ENCODE assay signal across 1 cellular context in the genomic region with DNA sequence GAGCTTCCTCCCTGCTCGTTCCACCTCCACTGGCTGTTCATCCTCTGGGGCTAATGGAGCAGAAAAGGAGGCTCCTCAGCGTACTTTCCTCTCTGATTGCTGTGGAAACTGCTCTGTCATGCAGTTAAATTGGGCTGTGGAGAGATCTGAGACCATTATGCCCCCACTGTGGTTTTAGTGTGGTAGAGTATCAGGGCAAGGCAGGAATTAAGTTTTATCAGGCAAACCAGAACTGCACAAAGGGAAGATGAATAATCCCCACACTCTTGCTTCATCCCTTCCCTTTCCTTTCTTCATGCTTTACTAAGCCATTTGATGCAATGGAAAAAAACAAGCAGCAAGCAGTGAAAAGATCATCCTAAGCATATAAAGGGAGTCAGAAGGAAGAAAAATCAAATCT.
TF ChIP-seq lines count a peak whose summit lies in the region.

No MANE protein-coding gene starts in this region.

TF ChIP-seq in WTC11, 78 proteins besides CTCF, POLR2A, EP300 and RAD21 (continued from another document):
- TF ChIP-seq, protein P1, sequence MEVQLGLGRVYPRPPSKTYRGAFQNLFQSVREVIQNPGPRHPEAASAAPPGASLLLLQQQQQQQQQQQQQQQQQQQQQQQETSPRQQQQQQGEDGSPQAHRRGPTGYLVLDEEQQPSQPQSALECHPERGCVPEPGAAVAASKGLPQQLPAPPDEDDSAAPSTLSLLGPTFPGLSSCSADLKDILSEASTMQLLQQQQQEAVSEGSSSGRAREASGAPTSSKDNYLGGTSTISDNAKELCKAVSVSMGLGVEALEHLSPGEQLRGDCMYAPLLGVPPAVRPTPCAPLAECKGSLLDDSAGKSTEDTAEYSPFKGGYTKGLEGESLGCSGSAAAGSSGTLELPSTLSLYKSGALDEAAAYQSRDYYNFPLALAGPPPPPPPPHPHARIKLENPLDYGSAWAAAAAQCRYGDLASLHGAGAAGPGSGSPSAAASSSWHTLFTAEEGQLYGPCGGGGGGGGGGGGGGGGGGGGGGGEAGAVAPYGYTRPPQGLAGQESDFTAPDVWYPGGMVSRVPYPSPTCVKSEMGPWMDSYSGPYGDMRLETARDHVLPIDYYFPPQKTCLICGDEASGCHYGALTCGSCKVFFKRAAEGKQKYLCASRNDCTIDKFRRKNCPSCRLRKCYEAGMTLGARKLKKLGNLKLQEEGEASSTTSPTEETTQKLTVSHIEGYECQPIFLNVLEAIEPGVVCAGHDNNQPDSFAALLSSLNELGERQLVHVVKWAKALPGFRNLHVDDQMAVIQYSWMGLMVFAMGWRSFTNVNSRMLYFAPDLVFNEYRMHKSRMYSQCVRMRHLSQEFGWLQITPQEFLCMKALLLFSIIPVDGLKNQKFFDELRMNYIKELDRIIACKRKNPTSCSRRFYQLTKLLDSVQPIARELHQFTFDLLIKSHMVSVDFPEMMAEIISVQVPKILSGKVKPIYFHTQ (CRISPR knock-in tag; IDR thresholded peaks at IDR 0.05): no peak
- TF ChIP-seq, protein P2, sequence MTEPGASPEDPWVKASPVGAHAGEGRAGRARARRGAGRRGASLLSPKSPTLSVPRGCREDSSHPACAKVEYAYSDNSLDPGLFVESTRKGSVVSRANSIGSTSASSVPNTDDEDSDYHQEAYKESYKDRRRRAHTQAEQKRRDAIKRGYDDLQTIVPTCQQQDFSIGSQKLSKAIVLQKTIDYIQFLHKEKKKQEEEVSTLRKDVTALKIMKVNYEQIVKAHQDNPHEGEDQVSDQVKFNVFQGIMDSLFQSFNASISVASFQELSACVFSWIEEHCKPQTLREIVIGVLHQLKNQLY (CRISPR knock-in tag; IDR thresholded peaks at IDR 0.05): no peak
- no peak for TF ChIP-seq ZNF671 (CRISPR knock-in tag; IDR thresholded peaks at IDR 0.05)
- TF ChIP-seq ZNF232 (CRISPR knock-in tag; IDR thresholded peaks at IDR 0.05): no peak
- no peak for TF ChIP-seq GABPB1 (CRISPR knock-in tag; IDR thresholded peaks at IDR 0.05)
- TF ChIP-seq, protein P3, sequence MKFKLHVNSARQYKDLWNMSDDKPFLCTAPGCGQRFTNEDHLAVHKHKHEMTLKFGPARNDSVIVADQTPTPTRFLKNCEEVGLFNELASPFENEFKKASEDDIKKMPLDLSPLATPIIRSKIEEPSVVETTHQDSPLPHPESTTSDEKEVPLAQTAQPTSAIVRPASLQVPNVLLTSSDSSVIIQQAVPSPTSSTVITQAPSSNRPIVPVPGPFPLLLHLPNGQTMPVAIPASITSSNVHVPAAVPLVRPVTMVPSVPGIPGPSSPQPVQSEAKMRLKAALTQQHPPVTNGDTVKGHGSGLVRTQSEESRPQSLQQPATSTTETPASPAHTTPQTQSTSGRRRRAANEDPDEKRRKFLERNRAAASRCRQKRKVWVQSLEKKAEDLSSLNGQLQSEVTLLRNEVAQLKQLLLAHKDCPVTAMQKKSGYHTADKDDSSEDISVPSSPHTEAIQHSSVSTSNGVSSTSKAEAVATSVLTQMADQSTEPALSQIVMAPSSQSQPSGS (CRISPR knock-in tag; IDR thresholded peaks at IDR 0.05; ENCODE audit: borderline replicate concordance, low read depth): no peak
- no peak for TF ChIP-seq ERG (CRISPR knock-in tag; IDR thresholded peaks at IDR 0.05)
- no peak for TF ChIP-seq RORB (CRISPR knock-in tag; IDR thresholded peaks at IDR 0.05)
TF ChIP-seq in WTC11: peak in this region for 0.
